1 cellular context compared by ENCODE assay signal in the genomic region with DNA sequence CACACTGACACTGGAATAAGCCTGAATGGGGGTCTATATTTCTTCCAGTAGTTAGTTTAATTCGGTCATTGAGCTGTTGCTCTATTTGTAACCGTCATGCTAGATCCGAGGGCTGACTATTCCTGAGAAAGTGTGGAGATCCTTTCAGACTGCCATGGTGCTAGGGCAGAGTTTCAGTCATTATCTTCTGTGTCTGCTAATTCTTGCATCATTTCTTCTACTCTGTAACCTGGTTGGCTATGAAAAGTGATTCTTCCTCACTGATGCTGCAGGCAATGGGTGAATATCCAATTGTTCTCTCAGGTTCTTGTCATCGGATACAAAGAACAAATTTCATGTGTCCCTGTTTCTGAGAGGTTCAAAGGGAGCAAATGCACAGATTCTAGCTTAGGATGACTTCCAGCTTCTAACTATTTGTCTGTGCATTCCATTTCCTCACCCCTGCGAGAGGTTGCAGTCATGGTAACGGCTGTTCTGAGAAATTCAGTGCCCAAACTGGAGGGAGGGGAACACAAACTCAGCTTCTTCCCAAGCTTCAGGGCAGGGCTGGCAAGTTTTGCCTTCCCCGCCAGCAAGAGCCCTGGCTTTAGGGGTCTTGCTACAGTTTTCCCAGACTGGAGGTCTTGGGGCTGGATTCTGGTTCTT.
TF ChIP-seq lines count a peak whose summit lies in the region.

No MANE protein-coding gene starts in this region.

TF ChIP-seq in K562, 482 proteins besides CTCF, POLR2A, EP300 and RAD21:
- TF ChIP-seq PML (IDR thresholded peaks at IDR 0.05; ENCODE audit: low read length) (no peak), FOXP1 (CRISPR knock-in tag; IDR thresholded peaks at IDR 0.05) (no peak), NRF1 (conservative IDR thresholded peaks at IDR 0.05 in 1 of 2, IDR thresholded peaks at IDR 0.05 in 1 of 2) (no peak), BCOR (IDR thresholded peaks at IDR 0.05) (no peak), ATF3 (IDR thresholded peaks at IDR 0.05) (peak; percentile 27; the same call in 1 of the 2 replicates), ATF3 (CRISPR knock-in tag; conservative IDR thresholded peaks at IDR 0.05) (no peak)
- TF ChIP-seq, protein P1, sequence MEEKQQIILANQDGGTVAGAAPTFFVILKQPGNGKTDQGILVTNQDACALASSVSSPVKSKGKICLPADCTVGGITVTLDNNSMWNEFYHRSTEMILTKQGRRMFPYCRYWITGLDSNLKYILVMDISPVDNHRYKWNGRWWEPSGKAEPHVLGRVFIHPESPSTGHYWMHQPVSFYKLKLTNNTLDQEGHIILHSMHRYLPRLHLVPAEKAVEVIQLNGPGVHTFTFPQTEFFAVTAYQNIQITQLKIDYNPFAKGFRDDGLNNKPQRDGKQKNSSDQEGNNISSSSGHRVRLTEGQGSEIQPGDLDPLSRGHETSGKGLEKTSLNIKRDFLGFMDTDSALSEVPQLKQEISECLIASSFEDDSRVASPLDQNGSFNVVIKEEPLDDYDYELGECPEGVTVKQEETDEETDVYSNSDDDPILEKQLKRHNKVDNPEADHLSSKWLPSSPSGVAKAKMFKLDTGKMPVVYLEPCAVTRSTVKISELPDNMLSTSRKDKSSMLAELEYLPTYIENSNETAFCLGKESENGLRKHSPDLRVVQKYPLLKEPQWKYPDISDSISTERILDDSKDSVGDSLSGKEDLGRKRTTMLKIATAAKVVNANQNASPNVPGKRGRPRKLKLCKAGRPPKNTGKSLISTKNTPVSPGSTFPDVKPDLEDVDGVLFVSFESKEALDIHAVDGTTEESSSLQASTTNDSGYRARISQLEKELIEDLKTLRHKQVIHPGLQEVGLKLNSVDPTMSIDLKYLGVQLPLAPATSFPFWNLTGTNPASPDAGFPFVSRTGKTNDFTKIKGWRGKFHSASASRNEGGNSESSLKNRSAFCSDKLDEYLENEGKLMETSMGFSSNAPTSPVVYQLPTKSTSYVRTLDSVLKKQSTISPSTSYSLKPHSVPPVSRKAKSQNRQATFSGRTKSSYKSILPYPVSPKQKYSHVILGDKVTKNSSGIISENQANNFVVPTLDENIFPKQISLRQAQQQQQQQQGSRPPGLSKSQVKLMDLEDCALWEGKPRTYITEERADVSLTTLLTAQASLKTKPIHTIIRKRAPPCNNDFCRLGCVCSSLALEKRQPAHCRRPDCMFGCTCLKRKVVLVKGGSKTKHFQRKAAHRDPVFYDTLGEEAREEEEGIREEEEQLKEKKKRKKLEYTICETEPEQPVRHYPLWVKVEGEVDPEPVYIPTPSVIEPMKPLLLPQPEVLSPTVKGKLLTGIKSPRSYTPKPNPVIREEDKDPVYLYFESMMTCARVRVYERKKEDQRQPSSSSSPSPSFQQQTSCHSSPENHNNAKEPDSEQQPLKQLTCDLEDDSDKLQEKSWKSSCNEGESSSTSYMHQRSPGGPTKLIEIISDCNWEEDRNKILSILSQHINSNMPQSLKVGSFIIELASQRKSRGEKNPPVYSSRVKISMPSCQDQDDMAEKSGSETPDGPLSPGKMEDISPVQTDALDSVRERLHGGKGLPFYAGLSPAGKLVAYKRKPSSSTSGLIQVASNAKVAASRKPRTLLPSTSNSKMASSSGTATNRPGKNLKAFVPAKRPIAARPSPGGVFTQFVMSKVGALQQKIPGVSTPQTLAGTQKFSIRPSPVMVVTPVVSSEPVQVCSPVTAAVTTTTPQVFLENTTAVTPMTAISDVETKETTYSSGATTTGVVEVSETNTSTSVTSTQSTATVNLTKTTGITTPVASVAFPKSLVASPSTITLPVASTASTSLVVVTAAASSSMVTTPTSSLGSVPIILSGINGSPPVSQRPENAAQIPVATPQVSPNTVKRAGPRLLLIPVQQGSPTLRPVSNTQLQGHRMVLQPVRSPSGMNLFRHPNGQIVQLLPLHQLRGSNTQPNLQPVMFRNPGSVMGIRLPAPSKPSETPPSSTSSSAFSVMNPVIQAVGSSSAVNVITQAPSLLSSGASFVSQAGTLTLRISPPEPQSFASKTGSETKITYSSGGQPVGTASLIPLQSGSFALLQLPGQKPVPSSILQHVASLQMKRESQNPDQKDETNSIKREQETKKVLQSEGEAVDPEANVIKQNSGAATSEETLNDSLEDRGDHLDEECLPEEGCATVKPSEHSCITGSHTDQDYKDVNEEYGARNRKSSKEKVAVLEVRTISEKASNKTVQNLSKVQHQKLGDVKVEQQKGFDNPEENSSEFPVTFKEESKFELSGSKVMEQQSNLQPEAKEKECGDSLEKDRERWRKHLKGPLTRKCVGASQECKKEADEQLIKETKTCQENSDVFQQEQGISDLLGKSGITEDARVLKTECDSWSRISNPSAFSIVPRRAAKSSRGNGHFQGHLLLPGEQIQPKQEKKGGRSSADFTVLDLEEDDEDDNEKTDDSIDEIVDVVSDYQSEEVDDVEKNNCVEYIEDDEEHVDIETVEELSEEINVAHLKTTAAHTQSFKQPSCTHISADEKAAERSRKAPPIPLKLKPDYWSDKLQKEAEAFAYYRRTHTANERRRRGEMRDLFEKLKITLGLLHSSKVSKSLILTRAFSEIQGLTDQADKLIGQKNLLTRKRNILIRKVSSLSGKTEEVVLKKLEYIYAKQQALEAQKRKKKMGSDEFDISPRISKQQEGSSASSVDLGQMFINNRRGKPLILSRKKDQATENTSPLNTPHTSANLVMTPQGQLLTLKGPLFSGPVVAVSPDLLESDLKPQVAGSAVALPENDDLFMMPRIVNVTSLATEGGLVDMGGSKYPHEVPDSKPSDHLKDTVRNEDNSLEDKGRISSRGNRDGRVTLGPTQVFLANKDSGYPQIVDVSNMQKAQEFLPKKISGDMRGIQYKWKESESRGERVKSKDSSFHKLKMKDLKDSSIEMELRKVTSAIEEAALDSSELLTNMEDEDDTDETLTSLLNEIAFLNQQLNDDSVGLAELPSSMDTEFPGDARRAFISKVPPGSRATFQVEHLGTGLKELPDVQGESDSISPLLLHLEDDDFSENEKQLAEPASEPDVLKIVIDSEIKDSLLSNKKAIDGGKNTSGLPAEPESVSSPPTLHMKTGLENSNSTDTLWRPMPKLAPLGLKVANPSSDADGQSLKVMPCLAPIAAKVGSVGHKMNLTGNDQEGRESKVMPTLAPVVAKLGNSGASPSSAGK (IDR thresholded peaks at IDR 0.05): no peak
